In the genomic region with DNA sequence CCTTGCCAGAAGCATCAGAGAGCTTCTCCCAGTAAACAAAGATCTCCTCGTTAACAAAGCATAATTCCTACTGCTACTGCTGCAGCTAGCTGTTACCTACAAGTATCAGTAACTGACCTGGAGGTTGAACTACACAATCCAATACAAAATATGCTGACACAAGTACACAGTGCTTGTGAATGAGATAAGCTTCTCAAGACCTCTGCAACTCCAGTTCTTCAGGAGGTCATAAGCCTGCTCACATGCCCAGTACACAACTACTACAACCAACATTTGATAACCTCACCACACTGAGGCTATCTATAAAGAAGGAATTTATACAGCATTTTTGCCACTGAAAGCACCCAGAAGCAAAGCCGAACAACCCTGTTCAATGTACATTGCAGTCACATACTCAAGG, we compare ENCODE assay signal across 32 cellular contexts.
"Had no signal": no experiment of that assay in that cellular context is flagged by ENCODE, and none has a peak within 500 bp of the region (broad histone marks: within the 10 kb centered on the region; RNA-seq: fewer than 3 reads in every experiment).

No MANE protein-coding gene starts in this region.

- H3K27me3 Mint-ChIP-seq: activated naive CD8-positive, alpha-beta T cell had no signal

- H3K36me3 ChIP-seq: brain microvascular endothelial cell, colonic mucosa, heart left ventricle, WERI-Rb-1 had no signal

- H3K27me3 ChIP-seq: brain microvascular endothelial cell, colonic mucosa, dorsolateral prefrontal cortex, heart left ventricle had no signal

- H3K9me3 Mint-ChIP-seq: activated B cell treated with CpG ODN at 0.5 μM for 24 hours; activated CD8-positive, alpha-beta T cell treated with anti-CD3 and anti-CD28 coated beads for 36 hours; activated T-cell treated with anti-CD3 and anti-CD28 coated beads, Interleukin-2, amount 50 U/mL, for 4 hours; activated T-helper 17 cell treated with anti-CD3 and anti-CD28 coated beads, Interleukin-2, amount 50 U/mL, for 72 hours; dendritic cell treated with granulocyte-macrophage colony-stimulating factor and Interleukin-4, amounts not matched to agents 40 ng/mL and 50 ng/mL, for 4 days; T-helper 2 cell treated with Interferon-gamma antibody and Interleukin-4, amounts not matched to agents 5 μg/mL and 100 μg/mL, for 36 hours had no signal

- FAIRE-seq: astrocyte had no signal

- H3K4me1 Mint-ChIP-seq: activated B cell treated with CpG ODN at 0.5 μM for 24 hours; activated T-helper 17 cell treated with anti-CD3 and anti-CD28 coated beads, Interleukin-2, amount 50 U/mL, for 72 hours; T-helper 17 cell had no signal

- H3K4me1 ChIP-seq: colonic mucosa, heart left ventricle had no signal

- H3K4me3 ChIP-seq: colonic mucosa, dorsolateral prefrontal cortex, heart left ventricle had no signal

- ATAC-seq: activated CD8-positive, alpha-beta T cell treated with anti-CD3 and anti-CD28 coated beads for 36 hours; activated T-cell treated with anti-CD3 and anti-CD28 coated beads, Interleukin-2, amount 50 U/mL, for 4 hours; activated T-helper 17 cell treated with anti-CD3 and anti-CD28 coated beads, Interleukin-2, amount 50 U/mL, for 72 hours; esophagus mucosa; T-helper 17 cell had no signal

- H3K27ac Mint-ChIP-seq: activated B cell treated with CpG ODN at 0.5 μM for 24 hours; activated CD8-positive, alpha-beta T cell treated with anti-CD3 and anti-CD28 coated beads for 36 hours; activated naive CD8-positive, alpha-beta T cell; activated T-helper 17 cell treated with anti-CD3 and anti-CD28 coated beads, Interleukin-2, amount 50 U/mL, for 72 hours; dendritic cell treated with granulocyte-macrophage colony-stimulating factor and Interleukin-4, amounts not matched to agents 40 ng/mL and 50 ng/mL, for 4 days; endodermal cell; T-helper 17 cell; T-helper 2 cell treated with Interferon-gamma antibody and Interleukin-4, amounts not matched to agents 5 μg/mL and 100 μg/mL, for 36 hours had no signal

- H3K27ac ChIP-seq: brain microvascular endothelial cell, colonic mucosa, dorsolateral prefrontal cortex, heart left ventricle, WERI-Rb-1 had no signal

- H3K9me3 ChIP-seq: colonic mucosa had no signal

- H3K36me3 Mint-ChIP-seq: activated naive CD8-positive, alpha-beta T cell had no signal

- H3K4me3 Mint-ChIP-seq: activated B cell treated with CpG ODN at 0.5 μM for 24 hours; activated CD8-positive, alpha-beta T cell treated with anti-CD3 and anti-CD28 coated beads for 36 hours; activated naive CD8-positive, alpha-beta T cell; activated T-cell treated with anti-CD3 and anti-CD28 coated beads, Interleukin-2, amount 50 U/mL, for 4 hours; activated T-helper 17 cell treated with anti-CD3 and anti-CD28 coated beads, Interleukin-2, amount 50 U/mL, for 72 hours; dendritic cell treated with granulocyte-macrophage colony-stimulating factor and Interleukin-4, amounts not matched to agents 40 ng/mL and 50 ng/mL, for 4 days; endodermal cell; T-helper 17 cell; T-helper 2 cell treated with Interferon-gamma antibody and Interleukin-4, amounts not matched to agents 5 μg/mL and 100 μg/mL, for 36 hours had no signal

- DNase-seq: activated B cell treated with CpG ODN at 0.5 μM for 24 hours; activated CD4-positive, alpha-beta T cell treated with anti-CD3 and anti-CD28 coated beads for 48 hours; activated CD4-positive, alpha-beta T cell treated with anti-CD3 and anti-CD28 coated beads, Interleukin-2, amount 50 U/mL, for 1 hour; activated CD4-positive, alpha-beta T cell treated with anti-CD3 and anti-CD28 coated beads, Interleukin-2, amount 50 U/mL, for 48 hours; activated CD8-positive, alpha-beta memory T cell treated with anti-CD3 and anti-CD28 coated beads for 24 hours; activated CD8-positive, alpha-beta T cell treated with anti-CD3 and anti-CD28 coated beads for 36 hours; activated effector memory CD4-positive, alpha-beta T cell treated with Interleukin-2 at 50 U/mL for 16 hours; activated gamma-delta T cell treated with Interleukin-2 at 50 U/mL for 16 hours; activated naive CD4-positive, alpha-beta T cell treated with anti-CD3 and anti-CD28 coated beads, Interleukin-2, amount 50 U/mL, for 16 hours; activated naive CD4-positive, alpha-beta T cell treated with Interleukin-2 at 50 U/mL for 16 hours; activated T-cell treated with anti-CD3 and anti-CD28 coated beads, Interleukin-2, amount 50 U/mL, for 4 hours; amniotic stem cell; anterior cingulate cortex; brain microvascular endothelial cell; central memory CD4-positive, alpha-beta T cell; cerebellar nuclear complex; colonic mucosa; dorsolateral prefrontal cortex; effector memory CD4-positive, alpha-beta T cell; endodermal cell; foreskin fibroblast; glutamatergic neuron; heart left ventricle; T-helper 17 cell; T1000; WERI-Rb-1 had no signal
